Comparison of ENCODE assay signal across 1 cellular context in the genomic region with DNA sequence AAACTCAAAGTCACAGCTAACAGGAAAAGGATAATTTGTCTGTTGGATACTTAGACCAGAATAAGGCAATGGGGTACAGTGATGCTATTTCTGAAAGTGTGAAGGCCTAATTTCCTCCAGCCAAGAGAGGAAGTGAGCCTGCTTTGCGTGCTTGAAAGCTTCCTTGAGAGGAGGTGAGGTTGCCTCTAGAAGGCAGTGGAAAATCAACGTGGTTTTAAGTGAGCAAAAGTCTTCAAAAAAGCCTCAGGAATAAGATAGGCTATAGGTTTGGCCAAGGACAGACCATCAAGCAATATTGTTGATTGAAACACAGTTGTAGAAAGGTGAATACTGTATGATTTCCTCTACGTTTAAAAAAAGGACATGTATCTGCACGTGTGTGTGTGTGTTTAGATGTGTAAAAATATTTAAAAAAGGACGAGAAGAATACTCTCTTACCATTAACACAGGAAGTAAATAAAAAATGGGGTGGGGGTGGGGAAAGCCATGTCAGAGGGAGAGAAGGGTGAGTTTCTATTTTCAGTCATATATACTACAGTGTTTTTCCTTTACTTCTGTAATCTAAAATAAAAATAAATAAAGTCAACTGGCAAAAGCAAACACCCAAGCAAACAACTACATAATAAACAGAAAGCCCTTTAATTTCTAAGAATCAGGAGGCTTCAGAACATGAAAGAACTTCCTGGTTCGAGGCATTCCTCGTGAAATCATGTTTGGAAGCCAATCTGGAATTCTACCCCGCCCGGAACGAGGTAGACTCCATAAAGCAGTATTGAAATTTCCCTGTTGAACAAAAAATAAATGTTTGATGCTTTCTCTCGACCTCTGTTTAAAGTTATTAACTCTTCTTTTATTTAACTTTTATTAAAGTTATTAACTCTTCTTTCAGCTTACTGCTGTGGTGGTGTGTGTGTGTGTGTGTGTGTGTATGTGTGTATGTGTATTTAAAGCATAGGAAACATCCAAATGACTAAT.
TF ChIP-seq lines count a peak whose summit lies in the region.

No MANE protein-coding gene starts in this region.

TF ChIP-seq in SK-N-SH treated with all-trans-retinoic acid at 6 μM for 48 hours, 23 proteins besides CTCF, POLR2A, EP300 and RAD21 (continued from another document):
- TF ChIP-seq TSHZ2 (CRISPR knock-in tag; IDR thresholded peaks at IDR 0.05) (no peak), TCF4 (CRISPR knock-in tag; IDR thresholded peaks at IDR 0.05; ENCODE audit: borderline replicate concordance) (no peak), PPARA (CRISPR knock-in tag; IDR thresholded peaks at IDR 0.05; ENCODE audit: borderline replicate concordance) (no peak), RARB (CRISPR knock-in tag; IDR thresholded peaks at IDR 0.05) (no peak)
- TF ChIP-seq, protein P1, sequence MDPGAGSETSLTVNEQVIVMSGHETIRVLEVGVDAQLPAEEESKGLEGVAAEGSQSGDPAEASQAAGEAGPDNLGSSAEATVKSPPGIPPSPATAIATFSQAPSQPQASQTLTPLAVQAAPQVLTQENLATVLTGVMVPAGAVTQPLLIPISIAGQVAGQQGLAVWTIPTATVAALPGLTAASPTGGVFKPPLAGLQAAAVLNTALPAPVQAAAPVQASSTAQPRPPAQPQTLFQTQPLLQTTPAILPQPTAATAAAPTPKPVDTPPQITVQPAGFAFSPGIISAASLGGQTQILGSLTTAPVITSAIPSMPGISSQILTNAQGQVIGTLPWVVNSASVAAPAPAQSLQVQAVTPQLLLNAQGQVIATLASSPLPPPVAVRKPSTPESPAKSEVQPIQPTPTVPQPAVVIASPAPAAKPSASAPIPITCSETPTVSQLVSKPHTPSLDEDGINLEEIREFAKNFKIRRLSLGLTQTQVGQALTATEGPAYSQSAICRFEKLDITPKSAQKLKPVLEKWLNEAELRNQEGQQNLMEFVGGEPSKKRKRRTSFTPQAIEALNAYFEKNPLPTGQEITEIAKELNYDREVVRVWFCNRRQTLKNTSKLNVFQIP (CRISPR knock-in tag; IDR thresholded peaks at IDR 0.05; ENCODE audit: borderline replicate concordance, low read depth) = no peak
